In genomic region chr12:124928095-124928911, GRCh38 we compare ENCODE assay signal across 8 cellular contexts. TPM values are rescaled to one million over a fixed set of nuclear protein-coding genes. Genes with fewer than 3 reads are reported as not detected.
DNase-seq lines count a peak whose midpoint lies in the region; ATAC-seq and TF ChIP-seq lines count a peak whose summit lies in the region.

No MANE protein-coding gene starts in this region.

- peaks cover 7% of the 10 kb centered on the region for H3K36me3 Mint-ChIP-seq in activated naive CD4-positive, alpha-beta T cell treated with anti-CD3 and anti-CD28 coated beads for 36 hours (ENCODE audit: low read depth)
- peaks cover 14% of the 10 kb centered on the region for H3K36me3 Mint-ChIP-seq in activated CD4-positive, alpha-beta memory T cell treated with anti-CD3 and anti-CD28 coated beads, Interleukin-2, amount 10 ng/mL, durations not matched to agents 7 days and 5 days (ENCODE audit: low read depth)

- H3K4me1 ChIP-seq in osteoblast (ENCODE audit: insufficient read depth, low read length) = peaks cover 12% of the 10 kb centered on the region

- H4K20me1 ChIP-seq in osteoblast (ENCODE audit: insufficient read depth, low read length) = no peaks in the 10 kb centered on the region

- peak overlapping the region; percentile 59 to 64 for H3K4me3 ChIP-seq in foreskin fibroblast (ENCODE audit: low read depth in 1 of 2, low read length in 2 of 2)
- peak overlapping the region; percentile 96 for H3K4me3 ChIP-seq in osteoblast (ENCODE audit: insufficient read depth, low read length)

- peak overlapping the region; percentile 95 for H3K4me3 Mint-ChIP-seq in activated naive CD4-positive, alpha-beta T cell treated with anti-CD3 and anti-CD28 coated beads for 36 hours
- H3K4me3 Mint-ChIP-seq in activated CD4-positive, alpha-beta memory T cell treated with anti-CD3 and anti-CD28 coated beads, Interleukin-2, amount 10 ng/mL, durations not matched to agents 7 days and 5 days = peak overlapping the region; percentile 83

- no peaks in the 10 kb centered on the region for H3K79me2 ChIP-seq in osteoblast (ENCODE audit: insufficient read depth, low read length)

- no peaks in the 10 kb centered on the region for H3K27me3 ChIP-seq in osteoblast (ENCODE audit: insufficient read depth, low read length)

- no peaks in the 10 kb centered on the region for H3K36me3 ChIP-seq in osteoblast (ENCODE audit: insufficient read depth, low read length)

- peaks cover 2% of the 10 kb centered on the region for H3K9me3 Mint-ChIP-seq in activated naive CD4-positive, alpha-beta T cell treated with anti-CD3 and anti-CD28 coated beads for 36 hours
- H3K9me3 Mint-ChIP-seq in activated CD4-positive, alpha-beta memory T cell treated with anti-CD3 and anti-CD28 coated beads, Interleukin-2, amount 10 ng/mL, durations not matched to agents 7 days and 5 days = no peaks in the 10 kb centered on the region

- H3K27me3 Mint-ChIP-seq in activated naive CD4-positive, alpha-beta T cell treated with anti-CD3 and anti-CD28 coated beads for 36 hours (ENCODE audit: low read depth) = peaks cover 6% of the 10 kb centered on the region
- peaks cover 6% of the 10 kb centered on the region for H3K27me3 Mint-ChIP-seq in activated CD4-positive, alpha-beta memory T cell treated with anti-CD3 and anti-CD28 coated beads, Interleukin-2, amount 10 ng/mL, durations not matched to agents 7 days and 5 days

- CTCF ChIA-PET in activated naive CD4-positive, alpha-beta T cell treated with anti-CD3 and anti-CD28 coated beads for 36 hours (lab: Charles Lee) = interaction anchor here (1.3 to 3.5 kb wide), 3 partner anchors 10 to 22 kb away, joined by 7 to 49 read pairs (median 8); no protein-coding TSS in a partner anchor
- CTCF ChIA-PET in activated CD4-positive, alpha-beta memory T cell treated with anti-CD3 and anti-CD28 coated beads, Interleukin-2, amount 10 ng/mL, durations not matched to agents 7 days and 5 days (lab: Charles Lee) = interaction anchor here (1.1 to 3.0 kb wide), 6 partner anchors 9 to 22 kb away, joined by 3 to 41 read pairs (median 12); partner anchors contain the start of gene UBC

- peak overlapping the region; percentile 79 for H2AFZ ChIP-seq in osteoblast (ENCODE audit: low read length)

- TF ChIP-seq CTCF in foreskin fibroblast (IDR thresholded peaks at IDR 0.05; ENCODE audit: low read depth, low read length) (no peak), osteoblast (IDR thresholded peaks at IDR 0.05; ENCODE audit: extremely low read depth, low read depth, low read length) (no peak)

- no peaks in the 10 kb centered on the region for H3K9me3 ChIP-seq in osteoblast (ENCODE audit: low read depth, low read length)

- peak overlapping the region; percentile 64 for H3K27ac ChIP-seq in osteoblast (ENCODE audit: low read depth, low read length)

- H3K27ac Mint-ChIP-seq in activated naive CD4-positive, alpha-beta T cell treated with anti-CD3 and anti-CD28 coated beads for 36 hours = peak overlapping the region; percentile 99
- peak overlapping the region; percentile 96 for H3K27ac Mint-ChIP-seq in activated CD4-positive, alpha-beta memory T cell treated with anti-CD3 and anti-CD28 coated beads, Interleukin-2, amount 10 ng/mL, durations not matched to agents 7 days and 5 days

- H3K4me1 Mint-ChIP-seq in activated naive CD4-positive, alpha-beta T cell treated with anti-CD3 and anti-CD28 coated beads for 36 hours (ENCODE audit: low read depth) = peaks cover 24% of the 10 kb centered on the region
- peaks cover 28% of the 10 kb centered on the region for H3K4me1 Mint-ChIP-seq in activated CD4-positive, alpha-beta memory T cell treated with anti-CD3 and anti-CD28 coated beads, Interleukin-2, amount 10 ng/mL, durations not matched to agents 7 days and 5 days

- POLR2A ChIA-PET in activated CD4-positive, alpha-beta memory T cell treated with anti-CD3 and anti-CD28 coated beads, Interleukin-2, amount 10 ng/mL, durations not matched to agents 7 days and 5 days (lab: Charles Lee) = interaction anchor here (0.8 to 8.2 kb wide), 4 partner anchors 11 to 22 kb away, joined by 7 to 134 read pairs (median 41); partner anchors contain the start of gene UBC

- DNase-seq in activated naive CD4-positive, alpha-beta T cell treated with anti-CD3 and anti-CD28 coated beads for 36 hours = peak; percentile 68
- DNase-seq in activated naive CD4-positive, alpha-beta T cell treated with anti-CD3 and anti-CD28 coated beads, Interleukin-2, amount 50 U/mL, for 16 hours = no peak
- DNase-seq in activated CD4-positive, alpha-beta memory T cell treated with anti-CD3 and anti-CD28 coated beads, Interleukin-2, amount 10 ng/mL, durations not matched to agents 7 days and 5 days = peak; percentile 52
- DNase-seq in foreskin fibroblast (peak; percentile 94 to 95), osteoblast (ENCODE audit: insufficient read length, low spot score, missing footprints) (no peak), DMS153 (lab: John Stamatoyannopoulos, UW) (no peak), NCI-H69 (lab: John Stamatoyannopoulos, UW) (no peak)

- peak; percentile 40 for ATAC-seq in HG03342 (IDR thresholded peaks at IDR 0.05; ENCODE audit: unreplicated experiment)

- peak overlapping the region; percentile 99 for H3K4me2 ChIP-seq in osteoblast (ENCODE audit: insufficient read depth, low read length)

- intact Hi-C loops in activated naive CD4-positive, alpha-beta T cell treated with anti-CD3 and anti-CD28 coated beads for 36 hours (cut with micrococcal nuclease) = loop anchor here (1.0 kb wide), 1 partner anchor 11 kb away; no protein-coding TSS in a partner anchor

RNA-seq across cellular contexts. Expression of gene UBC, which starts 13.9 kb away (rescaled TPM):
- 1,000 to 10,000 TPM; 1,036 to 1,066 TPM for total RNA-seq in activated naive CD4-positive, alpha-beta T cell treated with anti-CD3 and anti-CD28 coated beads for 36 hours
- total RNA-seq in activated CD4-positive, alpha-beta memory T cell treated with anti-CD3 and anti-CD28 coated beads, Interleukin-2, amount 10 ng/mL, durations not matched to agents 7 days and 5 days = 1,000 to 10,000 TPM; 1,545 to 1,580 TPM
- 1,904 and 1,975 TPM in 2 replicates for total RNA-seq in osteoblast

Comparison
In these comparisons a context has a peak if more than half of its experiments do, and no peak if none do; other contexts are left out.
1. DNase-seq: peak in activated naive CD4-positive, alpha-beta T cell treated with anti-CD3 and anti-CD28 coated beads for 36 hours (single experiment), activated CD4-positive, alpha-beta memory T cell treated with anti-CD3 and anti-CD28 coated beads, Interleukin-2, amount 10 ng/mL, durations not matched to agents 7 days and 5 days (single experiment) and foreskin fibroblast (2 of 2); none in activated naive CD4-positive, alpha-beta T cell treated with anti-CD3 and anti-CD28 coated beads, Interleukin-2, amount 50 U/mL, for 16 hours (single experiment), osteoblast (single experiment), DMS153 (single experiment) and NCI-H69 (single experiment).